8 cellular contexts compared by ENCODE assay signal in genomic region chr13:91346848-91347211, GRCh38. TPM values are rescaled to one million over a fixed set of nuclear protein-coding genes. Genes with fewer than 3 reads are reported as not detected.
A peak's percentile ranks its signal among the peaks of the same experiment; 100 is the strongest.
DNase-seq lines count a peak whose midpoint lies in the region; ATAC-seq and TF ChIP-seq lines count a peak whose summit lies in the region.

No MANE protein-coding gene starts in this region.

- H3F3A ChIP-seq in SK-N-SH (replicated peaks; ENCODE audit: insufficient read depth): peaks cover 6% of the 10 kb centered on the region

- intact Hi-C loops in left cardiac atrium (cut with DNase I) (no loop called here), sigmoid colon (cut with DNase I) (no loop called here)

- H3K9me2 ChIP-seq in SK-N-SH: no peaks in the 10 kb centered on the region

- peaks cover 24% of the 10 kb centered on the region for H4K20me1 ChIP-seq in SK-N-SH (ENCODE audit: insufficient read depth)

- H2AFZ ChIP-seq in SK-N-SH (ENCODE audit: low read depth): peak overlapping the region; percentile 76; the same call in 1 of the 2 replicates

- no peak for TF ChIP-seq CTCF in SK-N-SH (IDR thresholded peaks at IDR 0.05)
- TF ChIP-seq CTCF in sigmoid colon (IDR thresholded peaks at IDR 0.05): no peak

- TF ChIP-seq EP300 in SK-N-SH (IDR thresholded peaks at IDR 0.05; ENCODE audit: borderline replicate concordance in 1 of 2, low read depth in 1 of 2, low read length in 1 of 2) (no peak), sigmoid colon (IDR thresholded peaks at IDR 0.05) (no peak)

- no peak for TF ChIP-seq RAD21 in SK-N-SH (IDR thresholded peaks at IDR 0.05; ENCODE audit: low read length)

- H3K27ac ChIP-seq in SK-N-SH (ENCODE audit: low read depth in 2 of 2, low read length in 1 of 2) (peak overlapping the region in 1 of 2 experiments; percentile 81; a peak in 2 of 4 replicates), sigmoid colon (peak overlapping the region; percentile 89 to 96 (median 94))

- peak overlapping the region; percentile 90 for H3K4me2 ChIP-seq in SK-N-SH

- H3K79me2 ChIP-seq in SK-N-SH (ENCODE audit: insufficient read depth): peaks cover 29% of the 10 kb centered on the region

- no peak overlapping the region; the same call in 1 of the 2 replicates for H3K9ac ChIP-seq in SK-N-SH

- H3K4me3 ChIP-seq in SK-N-SH (ENCODE audit: low read depth in 2 of 2, low read length in 1 of 2) (peak overlapping the region; percentile 79 to 87), sigmoid colon (peak overlapping the region; percentile 52 to 94 (median 92))

- TF ChIP-seq POLR2A in sigmoid colon (IDR thresholded peaks at IDR 0.05): no peak

- ATAC-seq in SK-N-SH treated with all-trans-retinoic acid at 6 μM for 48 hours (no peak), HG02798 (IDR thresholded peaks at IDR 0.05; ENCODE audit: poor library complexity, unreplicated experiment) (peak; percentile 11), left cardiac atrium (peak in 1 of 2 donors; percentile 6)

- H3K9me3 ChIP-seq in SK-N-SH (no peaks in the 10 kb centered on the region), sigmoid colon (no peaks in the 10 kb centered on the region)

- POLR2A ChIA-PET in SK-N-SH (lab: Yijun Ruan, JAX): interaction anchor here (0.7 to 1.0 kb wide), 3 partner anchors 23 to 435 kb away, joined by 3 to 4 read pairs (median 3); no protein-coding TSS in a partner anchor

- H3K27me3 ChIP-seq in SK-N-SH (ENCODE audit: insufficient read depth): peaks cover 6% of the 10 kb centered on the region; the same call in 1 of the 2 replicates
- H3K27me3 ChIP-seq in sigmoid colon: no peaks in the 10 kb centered on the region

- CTCF ChIA-PET in SK-N-SH (lab: Yijun Ruan, JAX): interaction anchor here (1.1 to 1.6 kb wide), 3 partner anchors 10 to 34 kb away, joined by 3 read pairs; no protein-coding TSS in a partner anchor

- WGBS in SK-N-SH (ENCODE audit: low lambda C conversion rate): 15% methylated on average over 11 of the region's 11 CpGs
- WGBS in sigmoid colon, 2 donors: 1% methylated on average over 11 of the region's 11 CpGs

- DNase-seq in SK-N-SH (peak; percentile 21), NCI-H526 treated with DMSO at 0.1 percent for 48 hours (lab: John Stamatoyannopoulos, UW) (peak; percentile 86), left cardiac atrium (peak; percentile 20), sigmoid colon (no peak), cortex of kidney (lab: John Stamatoyannopoulos, UW) (no peak)
- DNase-seq in activated effector memory CD4-positive, alpha-beta T cell treated with anti-CD3 and anti-CD28 coated beads, Interleukin-2, amount 50 U/mL, for 16 hours: peak; percentile 81

- peaks cover 13 to 17% of the 10 kb centered on the region in 2 experiments for H3K4me1 ChIP-seq in SK-N-SH (ENCODE audit: control insufficient read depth in 1 of 2, insufficient read depth in 2 of 2, low read depth in 1 of 2, low read length in 1 of 2)
- H3K4me1 ChIP-seq in sigmoid colon: peaks cover 0 to 20% (median 18%) of the 10 kb centered on the region in 4 donors

- H3K36me3 ChIP-seq in SK-N-SH (replicated peaks in 1 of 2; ENCODE audit: control insufficient read depth in 1 of 2, insufficient read depth in 2 of 2, low read length in 1 of 2) (peaks cover 21 to 24% of the 10 kb centered on the region in 2 experiments), sigmoid colon (peaks cover 0 to 19% (median 8%) of the 10 kb centered on the region in 4 donors)

TF ChIP-seq in SK-N-SH, 30 proteins besides CTCF, POLR2A, EP300 and RAD21 (continues in another document):
- TF ChIP-seq MAX (IDR thresholded peaks at IDR 0.05; ENCODE audit: low read depth) (no peak; the same call in 1 of the 2 replicates), MEF2A (IDR thresholded peaks at IDR 0.05; ENCODE audit: borderline replicate concordance, low read depth) (no peak), FOSL2 (IDR thresholded peaks at IDR 0.05; ENCODE audit: borderline replicate concordance, low read depth) (no peak), NRF1 (IDR thresholded peaks at IDR 0.05; ENCODE audit: low read depth, low read length) (no peak), EZH2phosphoT487 (IDR thresholded peaks at IDR 0.05; ENCODE audit: borderline replicate concordance, low read depth) (no peak), MXI1 (IDR thresholded peaks at IDR 0.05; ENCODE audit: low read depth, low read length) (no peak), FOXJ3 (CRISPR knock-in tag; IDR thresholded peaks at IDR 0.05) (no peak), JUND (IDR thresholded peaks at IDR 0.05) (no peak), RXRA (IDR thresholded peaks at IDR 0.05; ENCODE audit: borderline replicate concordance, low read depth) (no peak), NFIC (IDR thresholded peaks at IDR 0.05; ENCODE audit: borderline replicate concordance) (no peak)

TF ChIP-seq in SK-N-SH treated with all-trans-retinoic acid at 6 μM for 48 hours, 23 proteins besides CTCF, POLR2A, EP300 and RAD21 (continues in another document):
- TF ChIP-seq, protein P1, sequence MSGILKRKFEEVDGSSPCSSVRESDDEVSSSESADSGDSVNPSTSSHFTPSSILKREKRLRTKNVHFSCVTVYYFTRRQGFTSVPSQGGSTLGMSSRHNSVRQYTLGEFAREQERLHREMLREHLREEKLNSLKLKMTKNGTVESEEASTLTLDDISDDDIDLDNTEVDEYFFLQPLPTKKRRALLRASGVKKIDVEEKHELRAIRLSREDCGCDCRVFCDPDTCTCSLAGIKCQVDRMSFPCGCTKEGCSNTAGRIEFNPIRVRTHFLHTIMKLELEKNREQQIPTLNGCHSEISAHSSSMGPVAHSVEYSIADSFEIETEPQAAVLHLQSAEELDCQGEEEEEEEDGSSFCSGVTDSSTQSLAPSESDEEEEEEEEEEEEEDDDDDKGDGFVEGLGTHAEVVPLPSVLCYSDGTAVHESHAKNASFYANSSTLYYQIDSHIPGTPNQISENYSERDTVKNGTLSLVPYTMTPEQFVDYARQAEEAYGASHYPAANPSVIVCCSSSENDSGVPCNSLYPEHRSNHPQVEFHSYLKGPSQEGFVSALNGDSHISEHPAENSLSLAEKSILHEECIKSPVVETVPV (CRISPR knock-in tag; IDR thresholded peaks at IDR 0.05): no peak
- TF ChIP-seq ZC3H10 (CRISPR knock-in tag; IDR thresholded peaks at IDR 0.05) (no peak), ARNTL (CRISPR knock-in tag; IDR thresholded peaks at IDR 0.05; ENCODE audit: borderline replicate concordance, low read depth) (no peak), OSR1 (CRISPR knock-in tag; IDR thresholded peaks at IDR 0.05) (no peak), SNAI2 (CRISPR knock-in tag; IDR thresholded peaks at IDR 0.05) (no peak), ESRRG (CRISPR knock-in tag; IDR thresholded peaks at IDR 0.05) (no peak), BACH2 (CRISPR knock-in tag; IDR thresholded peaks at IDR 0.05; ENCODE audit: borderline replicate concordance) (no peak), TCF4 (CRISPR knock-in tag; IDR thresholded peaks at IDR 0.05; ENCODE audit: borderline replicate concordance) (no peak), CSDC2 (CRISPR knock-in tag; IDR thresholded peaks at IDR 0.05) (no peak), RARB (CRISPR knock-in tag; IDR thresholded peaks at IDR 0.05) (no peak), TOX (CRISPR knock-in tag; IDR thresholded peaks at IDR 0.05; ENCODE audit: borderline replicate concordance) (no peak), ISL1 (CRISPR knock-in tag; IDR thresholded peaks at IDR 0.05) (no peak), ZNF70 (CRISPR knock-in tag; IDR thresholded peaks at IDR 0.05) (no peak)
- TF ChIP-seq, protein P2, sequence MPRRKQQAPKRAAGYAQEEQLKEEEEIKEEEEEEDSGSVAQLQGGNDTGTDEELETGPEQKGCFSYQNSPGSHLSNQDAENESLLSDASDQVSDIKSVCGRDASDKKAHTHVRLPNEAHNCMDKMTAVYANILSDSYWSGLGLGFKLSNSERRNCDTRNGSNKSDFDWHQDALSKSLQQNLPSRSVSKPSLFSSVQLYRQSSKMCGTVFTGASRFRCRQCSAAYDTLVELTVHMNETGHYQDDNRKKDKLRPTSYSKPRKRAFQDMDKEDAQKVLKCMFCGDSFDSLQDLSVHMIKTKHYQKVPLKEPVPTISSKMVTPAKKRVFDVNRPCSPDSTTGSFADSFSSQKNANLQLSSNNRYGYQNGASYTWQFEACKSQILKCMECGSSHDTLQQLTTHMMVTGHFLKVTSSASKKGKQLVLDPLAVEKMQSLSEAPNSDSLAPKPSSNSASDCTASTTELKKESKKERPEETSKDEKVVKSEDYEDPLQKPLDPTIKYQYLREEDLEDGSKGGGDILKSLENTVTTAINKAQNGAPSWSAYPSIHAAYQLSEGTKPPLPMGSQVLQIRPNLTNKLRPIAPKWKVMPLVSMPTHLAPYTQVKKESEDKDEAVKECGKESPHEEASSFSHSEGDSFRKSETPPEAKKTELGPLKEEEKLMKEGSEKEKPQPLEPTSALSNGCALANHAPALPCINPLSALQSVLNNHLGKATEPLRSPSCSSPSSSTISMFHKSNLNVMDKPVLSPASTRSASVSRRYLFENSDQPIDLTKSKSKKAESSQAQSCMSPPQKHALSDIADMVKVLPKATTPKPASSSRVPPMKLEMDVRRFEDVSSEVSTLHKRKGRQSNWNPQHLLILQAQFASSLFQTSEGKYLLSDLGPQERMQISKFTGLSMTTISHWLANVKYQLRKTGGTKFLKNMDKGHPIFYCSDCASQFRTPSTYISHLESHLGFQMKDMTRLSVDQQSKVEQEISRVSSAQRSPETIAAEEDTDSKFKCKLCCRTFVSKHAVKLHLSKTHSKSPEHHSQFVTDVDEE (CRISPR knock-in tag; IDR thresholded peaks at IDR 0.05): no peak
- TF ChIP-seq, protein P3, sequence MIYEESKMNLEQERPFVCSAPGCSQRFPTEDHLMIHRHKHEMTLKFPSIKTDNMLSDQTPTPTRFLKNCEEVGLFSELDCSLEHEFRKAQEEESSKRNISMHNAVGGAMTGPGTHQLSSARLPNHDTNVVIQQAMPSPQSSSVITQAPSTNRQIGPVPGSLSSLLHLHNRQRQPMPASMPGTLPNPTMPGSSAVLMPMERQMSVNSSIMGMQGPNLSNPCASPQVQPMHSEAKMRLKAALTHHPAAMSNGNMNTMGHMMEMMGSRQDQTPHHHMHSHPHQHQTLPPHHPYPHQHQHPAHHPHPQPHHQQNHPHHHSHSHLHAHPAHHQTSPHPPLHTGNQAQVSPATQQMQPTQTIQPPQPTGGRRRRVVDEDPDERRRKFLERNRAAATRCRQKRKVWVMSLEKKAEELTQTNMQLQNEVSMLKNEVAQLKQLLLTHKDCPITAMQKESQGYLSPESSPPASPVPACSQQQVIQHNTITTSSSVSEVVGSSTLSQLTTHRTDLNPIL (CRISPR knock-in tag; IDR thresholded peaks at IDR 0.05; ENCODE audit: low read depth): no peak

RNA-seq across cellular contexts. Expression of gene MIR17HG, which starts 0.7 kb away (rescaled TPM):
- 0.51 and 1.2 TPM in 2 replicates for polyA plus RNA-seq in SK-N-SH (2012; rRNA removed)
- 0.43 and 0.71 TPM in 2 replicates for polyA plus RNA-seq in SK-N-SH (2012; cell fraction: cytosol; rRNA removed)
- 2.2 and 4.0 TPM in 2 replicates for polyA plus RNA-seq in SK-N-SH (2012; cell fraction: nucleus; rRNA removed)
- total RNA-seq in left cardiac atrium: 1 to 10 TPM; 1.7 to 2.6 TPM
- 1 to 10 TPM in 3 of 4 donors, under 1 TPM in 1; 0.83 to 5.4 (median 3.6) TPM for total RNA-seq in sigmoid colon
- 1 to 10 TPM in 1 of 3 donors, not detected in 2; 2.1 TPM for polyA plus RNA-seq in sigmoid colon

RNA-seq across cellular contexts. Expression of gene GPC5, which starts 51.6 kb away (rescaled TPM):
- polyA plus RNA-seq in SK-N-SH (2012; rRNA removed): 0.03 and 0.26 TPM in 2 replicates
- 0.09 and 0.10 TPM in 2 replicates for polyA plus RNA-seq in SK-N-SH (2012; cell fraction: cytosol; rRNA removed)
- 0.15 and 0.23 TPM in 2 replicates for polyA plus RNA-seq in SK-N-SH (2012; cell fraction: nucleus; rRNA removed)
- 1 to 10 TPM; 1.8 to 3.0 TPM for total RNA-seq in left cardiac atrium
- total RNA-seq in sigmoid colon: 1 to 10 TPM; 1.5 to 3.9 (median 2.9) TPM
- under 1 TPM in 1 of 3 donors, not detected in 2; 0.39 TPM for polyA plus RNA-seq in sigmoid colon

Comparison
In these comparisons a context has a peak if more than half of its experiments do, and no peak if none do; other contexts are left out.
1. DNase-seq: peak in SK-N-SH (single experiment), NCI-H526 treated with DMSO at 0.1 percent for 48 hours (single experiment), activated effector memory CD4-positive, alpha-beta T cell treated with anti-CD3 and anti-CD28 coated beads, Interleukin-2, amount 50 U/mL, for 16 hours (single experiment) and left cardiac atrium (single experiment); none in sigmoid colon (single experiment) and cortex of kidney (single experiment).